In the genomic region with DNA sequence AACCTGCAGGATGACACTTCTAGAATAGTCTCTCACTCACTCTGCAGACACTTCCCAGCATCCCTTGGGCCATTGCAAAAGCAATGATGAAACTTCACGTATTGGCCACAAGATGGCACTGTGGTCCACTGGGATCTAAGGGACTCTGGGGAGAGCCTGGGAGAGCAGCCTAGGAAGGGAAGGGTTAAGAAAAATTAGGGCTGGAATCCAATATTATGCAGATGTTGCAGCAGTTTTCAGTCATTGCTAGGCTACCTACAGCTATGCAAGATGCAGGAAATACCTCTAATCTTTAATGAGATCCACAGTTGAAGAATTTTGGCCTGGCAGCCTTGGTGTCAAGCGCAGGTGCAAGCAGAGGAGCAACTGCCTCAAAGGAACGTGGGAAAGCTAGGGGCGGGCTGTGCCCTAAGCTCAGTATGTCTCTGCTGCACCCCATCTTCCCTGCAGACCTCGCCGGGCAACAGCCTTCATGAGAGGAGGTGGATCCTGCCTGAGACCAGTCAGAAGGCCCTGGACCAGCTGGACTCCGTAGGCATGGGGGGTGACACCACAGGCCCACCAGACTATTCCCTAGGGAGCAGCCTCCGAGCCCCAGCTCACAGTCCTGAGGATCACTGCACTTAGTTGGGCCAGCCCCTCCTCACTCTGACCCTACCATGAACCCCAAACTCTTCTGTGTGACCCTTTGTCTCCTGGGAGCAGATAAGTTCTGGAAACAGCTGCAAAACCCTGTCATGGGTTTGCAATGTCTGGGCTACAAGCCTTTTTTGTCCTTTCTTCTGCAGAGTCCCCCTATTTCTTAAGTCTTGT, we compare ENCODE assay signal across 8 cellular contexts.
DNase-seq lines count a peak whose midpoint lies in the region; ATAC-seq and TF ChIP-seq lines count a peak whose summit lies in the region.

No MANE protein-coding gene starts in this region.

- peaks cover 25% of the 10 kb centered on the region for H3K4me1 Mint-ChIP-seq in nephron progenitor cell

- peaks cover 18% of the 10 kb centered on the region for H3K27me3 Mint-ChIP-seq in nephron progenitor cell (ENCODE audit: low read depth, poor library complexity)

- CTCF ChIA-PET in AG04449 (lab: Yijun Ruan, JAX) = interaction anchor here (0.8 to 7.6 kb wide), 39 partner anchors 12 to 618 kb away, joined by 3 to 113 read pairs (median 5); no protein-coding TSS in a partner anchor

- DNase-seq in AG04449 (ENCODE audit: low read depth, low spot score) (peak; percentile 16), NCI-H1092 treated with DMSO at 0.1 percent for 48 hours (lab: John Stamatoyannopoulos, UW) (peak; percentile 17), epithelial cell of proximal tubule (ENCODE audit: low read depth) (no peak), nephron progenitor cell (peak; percentile 50), coronary artery (ENCODE audit: low spot score) (no peak)

- H3K27ac Mint-ChIP-seq in nephron progenitor cell = no peak overlapping the region

- peak; percentile 85 for TF ChIP-seq CTCF in AG04449 (IDR thresholded peaks at IDR 0.05; ENCODE audit: insufficient read depth, low read length, missing control alignments)
- TF ChIP-seq CTCF in GM12874 (IDR thresholded peaks at IDR 0.05; ENCODE audit: insufficient read depth, low read depth, low read length) = peak; percentile 71
- peak; percentile 88 for TF ChIP-seq CTCF in WI38 (IDR thresholded peaks at IDR 0.05; ENCODE audit: low read depth, low read length)
- peak; percentile 94 for TF ChIP-seq CTCF in epithelial cell of proximal tubule (conservative IDR thresholded peaks at IDR 0.05; ENCODE audit: low read depth, low read length)
- TF ChIP-seq CTCF in nephron progenitor cell (IDR thresholded peaks at IDR 0.05) = peak; percentile 62
- no peak for TF ChIP-seq CTCF in coronary artery (IDR thresholded peaks at IDR 0.05)

- H3K27ac ChIP-seq in coronary artery = no peak overlapping the region

- H3K36me3 Mint-ChIP-seq in nephron progenitor cell (ENCODE audit: low read depth) = no peaks in the 10 kb centered on the region

- H3K4me3 ChIP-seq in AG04449 (ENCODE audit: low read depth, low read length) (no peak overlapping the region), WI38 (ENCODE audit: low read depth, low read length) (no peak overlapping the region), epithelial cell of proximal tubule (ENCODE audit: low read depth, low read length) (no peak overlapping the region), coronary artery (no peak overlapping the region)

- POLR2A ChIA-PET in AG04449 (lab: Yijun Ruan, JAX) = no interaction called here

- peak; percentile 77 for ATAC-seq in HG02642 (IDR thresholded peaks at IDR 0.05; ENCODE audit: poor library complexity, unreplicated experiment)

- no peaks in the 10 kb centered on the region for H3K9me3 Mint-ChIP-seq in nephron progenitor cell

- H3K4me3 Mint-ChIP-seq in nephron progenitor cell = no peak overlapping the region

Comparison
In these comparisons a context has a peak if more than half of its experiments do, and no peak if none do; other contexts are left out.
1. DNase-seq: peak in AG04449 (single experiment), NCI-H1092 treated with DMSO at 0.1 percent for 48 hours (single experiment) and nephron progenitor cell (single experiment); none in epithelial cell of proximal tubule (single experiment) and coronary artery (single experiment).